ENCODE assay signal across 22 cellular contexts in genomic region chr6:54632984-54633565, GRCh38.
A peak's percentile ranks its signal among the peaks of the same experiment; 100 is the strongest.
DNase-seq lines count a peak whose midpoint lies in the region; TF ChIP-seq lines count a peak whose summit lies in the region.
"Had no signal": no experiment of that assay in that cellular context is flagged by ENCODE, and none has a peak within 500 bp of the region (broad histone marks: within the 10 kb centered on the region; RNA-seq: fewer than 3 reads in every experiment).

No MANE protein-coding gene starts in this region.

- no peak for TF ChIP-seq POLR2A in testis (IDR thresholded peaks at IDR 0.05)

- no peak for TF ChIP-seq CTCF in Calu3 (IDR thresholded peaks at IDR 0.05; ENCODE audit: unreplicated experiment)
- no peak for TF ChIP-seq CTCF in WERI-Rb-1 (IDR thresholded peaks at IDR 0.05; ENCODE audit: low read depth, low read length)
- no peak for TF ChIP-seq CTCF in liver (IDR thresholded peaks at IDR 0.05; ENCODE audit: low read depth, low read length, missing input control)
- TF ChIP-seq CTCF in testis (IDR thresholded peaks at IDR 0.05) = no peak

- H3K4me1 ChIP-seq in liver (ENCODE audit: control insufficient read depth in 4 of 4, insufficient read depth in 4 of 4, low read length in 3 of 4) (peaks cover 2 to 13% (median 9%) of the 10 kb centered on the region in 4 donors), testis (no peaks in the 10 kb centered on the region)
- H3K4me1 ChIP-seq: BLaER1, Peyer's patch had no signal

- H3K9me3 ChIP-seq in WERI-Rb-1 (ENCODE audit: severe bottlenecking) (no peaks in the 10 kb centered on the region), liver (ENCODE audit: control insufficient read depth in 4 of 4, low read length in 3 of 4) (no peaks in the 10 kb centered on the region), testis (no peaks in the 10 kb centered on the region)
- H3K9me3 ChIP-seq: BLaER1, Peyer's patch had no signal

- intact Hi-C loops in Calu3 (cut with micrococcal nuclease; ENCODE audit: unreplicated experiment) = no loop called here
- intact Hi-C loops in testis (cut with DNase I; ENCODE audit: low total_unique reads) = no loop called here

- BruUV-seq in Calu3 (replicated peaks; lab: Mats Ljungman, UMichigan) = no TSS peak

- H3K4me3 ChIP-seq in WERI-Rb-1 (ENCODE audit: low read depth, low read length) (no peak overlapping the region), liver (ENCODE audit: low read depth in 1 of 3, low read length in 3 of 3) (peak overlapping the region in 2 of 3 donors; percentile 15 to 47), testis (no peak overlapping the region)
- H3K4me3 ChIP-seq: BLaER1, Peyer's patch had no signal

- H3K36me3 Mint-ChIP-seq in Calu3 (ENCODE audit: insufficient read depth, unreplicated experiment) = no peaks in the 10 kb centered on the region

- H3K9ac ChIP-seq in liver (ENCODE audit: low read depth in 1 of 2, low read length in 2 of 2) = no peak overlapping the region
- H3K9ac ChIP-seq: BLaER1 had no signal

- peak overlapping the region; percentile 26 for H3K4me3 Mint-ChIP-seq in Calu3 (ENCODE audit: low read depth, unreplicated experiment)
- H3K4me3 Mint-ChIP-seq: CD4-positive, alpha-beta T cell; T-helper 1 cell treated with Interleukin-12 subunit alpha and Interleukin-12 subunit beta and Interleukin-4 antibody, amounts not matched to agents 30 μg/mL and 1 μg/mL, for 36 hours had no signal

- no peak overlapping the region for H3K27ac ChIP-seq in WERI-Rb-1
- H3K27ac ChIP-seq in liver (ENCODE audit: low read depth in 1 of 2, low read length in 2 of 2) = no peak overlapping the region
- H3K27ac ChIP-seq in testis = no peak overlapping the region
- H3K27ac ChIP-seq: BLaER1, Peyer's patch had no signal

- no peak for TF ChIP-seq RAD21 in liver (IDR thresholded peaks at IDR 0.05)

- H3K9me3 Mint-ChIP-seq in Calu3 (ENCODE audit: low read depth, unreplicated experiment) = no peaks in the 10 kb centered on the region
- H3K9me3 Mint-ChIP-seq: T-helper 1 cell treated with Interleukin-12 subunit alpha and Interleukin-12 subunit beta and Interleukin-4 antibody, amounts not matched to agents 30 μg/mL and 1 μg/mL, for 36 hours had no signal

- CTCF ChIA-PET in Calu3 (lab: Charles Lee) = no interaction called here

- WGBS in liver = 60% methylated on average over 2 of the region's 2 CpGs
- 70 to 76% methylated on average over 2 of the region's 2 CpGs for WGBS in testis, 2 donors

- H3K27me3 ChIP-seq in WERI-Rb-1 (ENCODE audit: insufficient read depth, low read depth, severe bottlenecking) (no peaks in the 10 kb centered on the region), liver (ENCODE audit: control insufficient read depth in 4 of 4, insufficient read depth in 4 of 4, low read length in 3 of 4) (no peaks in the 10 kb centered on the region), testis (no peaks in the 10 kb centered on the region)
- H3K27me3 ChIP-seq: BLaER1, Peyer's patch had no signal

- H3K4me1 Mint-ChIP-seq in Calu3 (ENCODE audit: low read depth, unreplicated experiment) = peaks cover 13% of the 10 kb centered on the region

- DNase-seq in Calu3 (no peak), NCI-H82 treated with DMSO at 0.1 percent for 48 hours (lab: John Stamatoyannopoulos, UW; ENCODE audit: unreplicated experiment) (peak; percentile 94), WERI-Rb-1 (peak; percentile 25), DMS53 treated with DMSO at 0.1 percent for 48 hours (lab: John Stamatoyannopoulos, UW; ENCODE audit: unreplicated experiment) (no peak), NCI-H2029 (lab: John Stamatoyannopoulos, UW) (no peak), NCI-H1092 treated with DMSO at 0.1 percent for 48 hours (lab: John Stamatoyannopoulos, UW) (no peak), testis (no peak)
- DNase-seq: CD4-positive, alpha-beta T cell; DMS 273 treated with DMSO at 0.1 percent for 48 hours; DND-41; KBM-7; NCI-H1417; NCI-H187; NCI-H2171 treated with DMSO at 0.1 percent for 48 hours; NCI-H524; NCI-H748 treated with DMSO at 0.1 percent for 48 hours; Peyer's patch; SHP77 treated with DMSO at 0.1 percent for 48 hours; SW 1271 had no signal

- H3K27me3 Mint-ChIP-seq in Calu3 (ENCODE audit: unreplicated experiment) = no peaks in the 10 kb centered on the region
- H3K27me3 Mint-ChIP-seq: CD4-positive, alpha-beta T cell had no signal

- no peak overlapping the region for H3K27ac Mint-ChIP-seq in Calu3 (ENCODE audit: unreplicated experiment)
- H3K27ac Mint-ChIP-seq: CD4-positive, alpha-beta T cell; T-helper 1 cell treated with Interleukin-12 subunit alpha and Interleukin-12 subunit beta and Interleukin-4 antibody, amounts not matched to agents 30 μg/mL and 1 μg/mL, for 36 hours had no signal

- H3K36me3 ChIP-seq in WERI-Rb-1 = no peaks in the 10 kb centered on the region
- no peaks in the 10 kb centered on the region for H3K36me3 ChIP-seq in liver (ENCODE audit: control insufficient read depth in 4 of 4, insufficient read depth in 3 of 4, low read depth in 1 of 4, low read length in 3 of 4)
- no peaks in the 10 kb centered on the region for H3K36me3 ChIP-seq in testis (ENCODE audit: low read depth, missing control alignments)
- H3K36me3 ChIP-seq: BLaER1, Peyer's patch had no signal

TF ChIP-seq in liver, 16 proteins besides CTCF, POLR2A, EP300 and RAD21:
- TF ChIP-seq JUND (IDR thresholded peaks at IDR 0.05) (no peak), HNF4A (conservative IDR thresholded peaks at IDR 0.05) (no peak), FOXA2 (IDR thresholded peaks at IDR 0.05) (no peak), RXRA (IDR thresholded peaks at IDR 0.05) (no peak), NR2F2 (IDR thresholded peaks at IDR 0.05) (no peak)
TF ChIP-seq in liver: peak in this region for 0.

Comparison
In these comparisons a context has a peak if more than half of its experiments do, and no peak if none do; other contexts are left out.
1. DNase-seq: peak in NCI-H82 treated with DMSO at 0.1 percent for 48 hours (single experiment) and WERI-Rb-1 (single experiment); none in Calu3 (single experiment), DMS53 treated with DMSO at 0.1 percent for 48 hours (single experiment), NCI-H2029 (single experiment), NCI-H1092 treated with DMSO at 0.1 percent for 48 hours (single experiment) and testis (single experiment).
2. H3K4me3 ChIP-seq: peak in liver (2 of 3); none in WERI-Rb-1 (single experiment) and testis (0 of 2).